In genomic region chr2:38751043-38751846, GRCh38 we compare ENCODE assay signal across 8 cellular contexts. TPM values are rescaled to one million over a fixed set of nuclear protein-coding genes. Genes with fewer than 3 reads are reported as not detected.
A peak's percentile ranks its signal among the peaks of the same experiment; 100 is the strongest.
DNase-seq lines count a peak whose midpoint lies in the region; ATAC-seq, FAIRE-seq and TF ChIP-seq lines count a peak whose summit lies in the region.

Gene SRSF7, minus strand, starts transcription at chr2:38751361. Its CDS starts 105 bp downstream, at chr2:38751256.

- H3K27ac ChIP-seq in kidney (ENCODE audit: low read depth in 2 of 2, low read length in 2 of 2): peak within 1 kb of the TSS; percentile 100

- H3K4me3 ChIP-seq in kidney (ENCODE audit: low read length in 2 of 2): peak within 1 kb of the TSS; percentile 98 to 100

- peak within 1 kb of the TSS; percentile 100 for H3K9ac ChIP-seq in kidney (ENCODE audit: low read length in 2 of 2)

- H3K9me3 Mint-ChIP-seq in chondrocyte (ENCODE audit: low read depth): no peaks in the 10 kb centered on the region

- intact Hi-C loops in kidney (cut with DNase I): no loop called here

- DNase-seq in AG20443 (ENCODE audit: low spot score) (peak; percentile 99), NCI-H510A treated with DMSO at 0.1 percent for 48 hours (lab: John Stamatoyannopoulos, UW) (peak; percentile 98), chondrocyte (ENCODE audit: low spot score) (peak; percentile 97), kidney (peak; percentile 99)
- peak; percentile 93 to 97 for DNase-seq in activated CD4-positive, alpha-beta T cell treated with anti-CD3 and anti-CD28 coated beads for 24 hours (ENCODE audit: low read depth in 2 of 2)
- peak; percentile 96 for DNase-seq in stimulated activated CD4-positive, alpha-beta T cell treated with anti-CD3 and anti-CD28 coated beads, Interleukin-15, amount 100 ng/mL, for 24 hours

- peaks cover 27% of the 10 kb centered on the region for H3K36me3 Mint-ChIP-seq in chondrocyte (ENCODE audit: low read depth)

- H3K4me3 Mint-ChIP-seq in chondrocyte (ENCODE audit: unreplicated experiment): peak within 1 kb of the TSS; percentile 89

- FAIRE-seq in kidney (lab: Jason Lieb, UNC): peak; percentile 30

- TF ChIP-seq CTCF in chondrocyte (IDR thresholded peaks at IDR 0.05): no peak
- TF ChIP-seq CTCF in kidney (IDR thresholded peaks at IDR 0.05; ENCODE audit: borderline replicate concordance, extremely low read depth, insufficient read depth): no peak

- H3K4me1 Mint-ChIP-seq in chondrocyte (ENCODE audit: low read depth): peaks cover 36% of the 10 kb centered on the region

- peaks cover 24 to 33% of the 10 kb centered on the region in 2 donors for H3K36me3 ChIP-seq in kidney (ENCODE audit: control insufficient read depth in 1 of 2, insufficient read depth in 2 of 2, low read length in 2 of 2)

- peak; percentile 79 for ATAC-seq in HG03432 (IDR thresholded peaks at IDR 0.05; ENCODE audit: unreplicated experiment)

- H3K27me3 Mint-ChIP-seq in chondrocyte (ENCODE audit: low read depth): no peaks in the 10 kb centered on the region

- H3K9me3 ChIP-seq in kidney (ENCODE audit: control insufficient read depth in 1 of 2, low read length in 2 of 2): no peaks in the 10 kb centered on the region

- H3K27ac Mint-ChIP-seq in chondrocyte (ENCODE audit: unreplicated experiment): peak within 1 kb of the TSS; percentile 95

- peaks cover 11 to 12% of the 10 kb centered on the region in 2 donors for H3K4me1 ChIP-seq in kidney (ENCODE audit: control insufficient read depth in 1 of 2, insufficient read depth in 1 of 2, low read depth in 1 of 2, low read length in 2 of 2)

- peak; percentile 100 for TF ChIP-seq POLR2A in GM19099 (IDR thresholded peaks at IDR 0.05; ENCODE audit: extremely low read depth, insufficient read length, low read depth)

RNA-seq across cellular contexts. Expression of gene SRSF7, which starts in this region (rescaled TPM):
- 63.6 to 87.0 TPM (median 67.5 TPM) in 3 replicates for total RNA-seq in chondrocyte
- total RNA-seq in kidney: 123 TPM
- polyA plus RNA-seq in kidney (ENCODE audit: insufficient read depth, low read depth, low replicate concordance): 74.1 TPM

Comparison
In these comparisons a context has a peak if more than half of its experiments do, and no peak if none do; other contexts are left out.
1. Peak in every context shown above with its lines: DNase-seq, ATAC-seq, H3K4me3 ChIP-seq and H3K27ac ChIP-seq.